8 cellular contexts compared by ENCODE assay signal in genomic region chr15:99732268-99732641, GRCh38. TPM values are rescaled to one million over a fixed set of nuclear protein-coding genes. Genes with fewer than 3 reads are reported as not detected.
DNase-seq lines count a peak whose midpoint lies in the region; ATAC-seq, FAIRE-seq and TF ChIP-seq lines count a peak whose summit lies in the region.

No MANE protein-coding gene starts in this region.

- DNase-seq in AG08396 (ENCODE audit: low spot score): peak; percentile 41
- no peak for DNase-seq in dorsolateral prefrontal cortex
- no peak for DNase-seq in GF-D8 (lab: John Stamatoyannopoulos, UW)
- no peak for DNase-seq in NCI-H774 (lab: John Stamatoyannopoulos, UW)
- DNase-seq in small intestine: no peak

- H3K36me3 ChIP-seq in Loucy (ENCODE audit: insufficient read depth, low read length) (no peaks in the 10 kb centered on the region), mucosa of stomach (ENCODE audit: control insufficient read depth, insufficient read depth, low read length) (peaks cover 5% of the 10 kb centered on the region), small intestine (ENCODE audit: control insufficient read depth in 2 of 2, insufficient read depth in 2 of 2, low read length in 2 of 2) (peaks cover 0 to 3% of the 10 kb centered on the region in 2 donors)

- H3K9me3 ChIP-seq in Loucy (ENCODE audit: insufficient read depth, low read depth, low read length) (no peaks in the 10 kb centered on the region), mucosa of stomach (ENCODE audit: control insufficient read depth, low read length) (no peaks in the 10 kb centered on the region), small intestine (ENCODE audit: control insufficient read depth, low read depth) (no peaks in the 10 kb centered on the region)

- no peak for ATAC-seq in HG02588 (IDR thresholded peaks at IDR 0.05; ENCODE audit: unreplicated experiment)

- H3K9ac ChIP-seq in Loucy (ENCODE audit: low read depth, low read length, poor library complexity, severe bottlenecking) (peak overlapping the region; percentile 54), mucosa of stomach (ENCODE audit: low read length) (peak overlapping the region; percentile 75)

- H3K4me2 ChIP-seq in Loucy (ENCODE audit: low read depth, low read length, poor library complexity, severe bottlenecking): peak overlapping the region; percentile 70

- H3K27ac ChIP-seq in dorsolateral prefrontal cortex (peak overlapping the region in 41 of 59 donors; percentile 31 to 93 (median 80)), small intestine (ENCODE audit: low read depth in 1 of 2, low read length in 1 of 2) (peak overlapping the region in 1 of 2 donors; percentile 79)

- H3F3A ChIP-seq in Loucy (ENCODE audit: low read depth): no peaks in the 10 kb centered on the region

- WGBS in small intestine, 3 donors: 20 to 30% (median 29%) methylated on average over 8 of the region's 8 CpGs

- H3K4me1 ChIP-seq in Loucy (ENCODE audit: insufficient read depth, low read length, poor library complexity, severe bottlenecking): peaks cover 4% of the 10 kb centered on the region
- no peaks in the 10 kb centered on the region for H3K4me1 ChIP-seq in mucosa of stomach (ENCODE audit: control insufficient read depth, insufficient read depth, low read length)
- peaks cover 0 to 5% of the 10 kb centered on the region in 2 donors for H3K4me1 ChIP-seq in small intestine (ENCODE audit: control insufficient read depth in 2 of 2, insufficient read depth in 1 of 2, low read depth in 1 of 2, low read length in 1 of 2)

- H3K27me3 ChIP-seq in Loucy (ENCODE audit: insufficient read depth, low read length, poor library complexity, severe bottlenecking) (no peaks in the 10 kb centered on the region), dorsolateral prefrontal cortex (no peaks in the 10 kb centered on the region), mucosa of stomach (ENCODE audit: control insufficient read depth, insufficient read depth, low read length) (no peaks in the 10 kb centered on the region), small intestine (ENCODE audit: control insufficient read depth in 2 of 2, insufficient read depth in 2 of 2, low read length in 2 of 2) (no peaks in the 10 kb centered on the region)

- no peaks in the 10 kb centered on the region for H3K79me2 ChIP-seq in Loucy (ENCODE audit: insufficient read depth, low read length)

- no peaks in the 10 kb centered on the region for H4K20me1 ChIP-seq in Loucy (ENCODE audit: insufficient read depth, low read length, poor library complexity, severe bottlenecking)

- H3K4me3 ChIP-seq in Loucy (ENCODE audit: low read length, poor library complexity, severe bottlenecking): peak overlapping the region; percentile 79
- peak overlapping the region; percentile 65 to 99 (median 94) for H3K4me3 ChIP-seq in dorsolateral prefrontal cortex
- H3K4me3 ChIP-seq in mucosa of stomach (ENCODE audit: low read length): no peak overlapping the region
- peak overlapping the region in 1 of 2 donors; percentile 91 for H3K4me3 ChIP-seq in small intestine (ENCODE audit: low read depth in 1 of 2, low read length in 2 of 2)

- H3K9me2 ChIP-seq in Loucy (replicated peaks; ENCODE audit: low read depth, low read length): no peaks in the 10 kb centered on the region

- TF ChIP-seq CTCF in Loucy (conservative IDR thresholded peaks at IDR 0.05; ENCODE audit: low read length) (no peak), dorsolateral prefrontal cortex (IDR thresholded peaks at IDR 0.05 in 54 of 56, conservative IDR thresholded peaks at IDR 0.05 in 2 of 56; ENCODE audit: low read depth in 1 of 56, partially characterized antibody in 56 of 56) (no peak)

- no peak for FAIRE-seq in small intestine (lab: Jason Lieb, UNC)

- no peak overlapping the region for H2AFZ ChIP-seq in Loucy (ENCODE audit: low read length)

- intact Hi-C loops in dorsolateral prefrontal cortex (cut with DNase I): loop anchor here (2.0 to 10.0 kb wide), 6 partner anchors 15 to 630 kb away; partner anchors contain the start of gene LRRC28 (in 1 of the 2)

RNA-seq across cellular contexts. Expression of gene LYSMD4, which starts 1.0 kb away (rescaled TPM):
- total RNA-seq in dorsolateral prefrontal cortex: 10 to 100 TPM; 13.4 to 39.6 (median 21.1) TPM
- 1 to 10 TPM; 5.4 to 8.9 (median 6.0) TPM for polyA plus RNA-seq in small intestine
